In genomic region chr7:75156913-75157399, GRCh38 we compare ENCODE assay signal across 8 cellular contexts.
A peak's percentile ranks its signal among the peaks of the same experiment; 100 is the strongest.
DNase-seq lines count a peak whose midpoint lies in the region; ATAC-seq and TF ChIP-seq lines count a peak whose summit lies in the region.
"Not testable (repeated sequence)": the region's sequence is repeated elsewhere in the genome, so short reads cannot be mapped to it uniquely, and the experiment has no call there.

No MANE protein-coding gene starts in this region.

- not testable (repeated sequence) for H3F3A ChIP-seq in neural progenitor cell (ENCODE audit: low read depth)

- peak overlapping the region in 3 of 4 donors; percentile 26 to 65 (median 43) for H3K4me3 Mint-ChIP-seq in CD4-positive, CD25-positive, alpha-beta regulatory T cell
- H3K4me3 Mint-ChIP-seq in neural progenitor cell: not testable (repeated sequence)

- not testable (repeated sequence) for H3K27me3 ChIP-seq in CD4-positive, CD25-positive, alpha-beta regulatory T cell (ENCODE audit: control insufficient read depth, insufficient read depth, low read length)
- peaks cover 13% of the 10 kb centered on the region for H3K27me3 ChIP-seq in neural progenitor cell

- not testable (repeated sequence) for H3K36me3 ChIP-seq in CD4-positive, CD25-positive, alpha-beta regulatory T cell (ENCODE audit: control insufficient read depth, insufficient read depth, low read length); neural progenitor cell

- not testable (repeated sequence) for H3K27ac Mint-ChIP-seq in CD4-positive, CD25-positive, alpha-beta regulatory T cell; neural progenitor cell

- H3K27ac ChIP-seq in CD4-positive, CD25-positive, alpha-beta regulatory T cell (ENCODE audit: insufficient read depth, low read length, poor library complexity, severe bottlenecking); neural progenitor cell: not testable (repeated sequence)

- TF ChIP-seq CTCF in foreskin fibroblast (IDR thresholded peaks at IDR 0.05; ENCODE audit: low read depth, low read length); neural progenitor cell (IDR thresholded peaks at IDR 0.05): not testable (repeated sequence)

- H3K27me3 Mint-ChIP-seq in CD4-positive, CD25-positive, alpha-beta regulatory T cell; neural progenitor cell (ENCODE audit: insufficient read depth, low read depth): not testable (repeated sequence)

- ATAC-seq in CD4-positive, CD25-positive, alpha-beta regulatory T cell (ENCODE audit: low read depth in 2 of 2): peak; percentile 90 to 93
- ATAC-seq in GM21390 (IDR thresholded peaks at IDR 0.05; ENCODE audit: unreplicated experiment) (peak; percentile 86), HG03108 (IDR thresholded peaks at IDR 0.05; ENCODE audit: unreplicated experiment) (peak; percentile 84)

- not testable (repeated sequence) for H4K20me1 ChIP-seq in neural progenitor cell (ENCODE audit: low read depth)

- not testable (repeated sequence) for H3K4me3 ChIP-seq in CD4-positive, CD25-positive, alpha-beta regulatory T cell (ENCODE audit: low read depth, low read length)
- peak overlapping the region; percentile 29 to 46 for H3K4me3 ChIP-seq in foreskin fibroblast (ENCODE audit: low read depth in 1 of 2, low read length in 2 of 2)
- peak overlapping the region; percentile 38 for H3K4me3 ChIP-seq in neural progenitor cell

- H3K4me2 ChIP-seq in neural progenitor cell: peak overlapping the region; percentile 50

- peak in 2 of 3 donors; percentile 80 to 95 for DNase-seq in CD4-positive, CD25-positive, alpha-beta regulatory T cell
- DNase-seq in T-helper 22 cell (ENCODE audit: low read depth) (peak; percentile 87), activated gamma-delta T cell treated with Interleukin-2 at 50 U/mL for 16 hours (peak; percentile 91)
- DNase-seq in foreskin fibroblast; neural progenitor cell (ENCODE audit: low spot score): not testable (repeated sequence)
- peak; percentile 90 for DNase-seq in stimulated activated CD8-positive, alpha-beta memory T cell treated with anti-CD3 and anti-CD28 coated beads, Interleukin-15, amount 100 ng/mL, for 1 hour (ENCODE audit: low read depth)

- not testable (repeated sequence) for H3K79me2 ChIP-seq in neural progenitor cell (ENCODE audit: low read depth)

- not testable (repeated sequence) for H2AFZ ChIP-seq in neural progenitor cell (replicated peaks)

- not testable (repeated sequence) for H3K9me3 Mint-ChIP-seq in CD4-positive, CD25-positive, alpha-beta regulatory T cell; neural progenitor cell

- not testable (repeated sequence) for H3K9me3 ChIP-seq in CD4-positive, CD25-positive, alpha-beta regulatory T cell (ENCODE audit: control insufficient read depth in 2 of 2, low read length in 2 of 2); neural progenitor cell (ENCODE audit: low read depth)

- H3K4me1 ChIP-seq in CD4-positive, CD25-positive, alpha-beta regulatory T cell (ENCODE audit: control insufficient read depth, insufficient read depth, low read length, poor library complexity, severe bottlenecking); neural progenitor cell: not testable (repeated sequence)

- not testable (repeated sequence) for H3K4me1 Mint-ChIP-seq in CD4-positive, CD25-positive, alpha-beta regulatory T cell; neural progenitor cell

- H3K36me3 Mint-ChIP-seq in CD4-positive, CD25-positive, alpha-beta regulatory T cell; neural progenitor cell: not testable (repeated sequence)

- not testable (repeated sequence) for H3K9ac ChIP-seq in neural progenitor cell
